Comparison of ENCODE assay signal across 8 cellular contexts in genomic region chr10:79137826-79138225, GRCh38.
DNase-seq lines count a peak whose midpoint lies in the region; ATAC-seq lines count a peak whose summit lies in the region.

No MANE protein-coding gene starts in this region.

- DNase-seq in CD1c-positive myeloid dendritic cell (ENCODE audit: extremely low spot score): peak; percentile 26
- DNase-seq in activated T-cell treated with anti-CD3 and anti-CD28 coated beads, Interleukin-2, amount 50 U/mL, for 1 hour: peak; percentile 28
- peak in 1 of 2 donors; percentile 52 for DNase-seq in left colon
- peak; percentile 75 for DNase-seq in stimulated activated naive CD8-positive, alpha-beta T cell treated with anti-CD3 and anti-CD28 coated beads, Interleukin-15, Interleukin-2, amounts not matched to agents 100 U/mL and 50 U/mL, for 24 hours
- no peak for DNase-seq in NCI-H524 treated with DMSO at 0.1 percent for 48 hours (lab: John Stamatoyannopoulos, UW)
- DNase-seq in iPS-NIHi7 (ENCODE audit: extremely low spot score): no peak

- no peak overlapping the region for H3K4me3 ChIP-seq in HUES6 (ENCODE audit: low read depth, low read length)

- no peak overlapping the region for H3K9ac ChIP-seq in HUES6 (ENCODE audit: low read length)

- intact Hi-C loops in left colon (cut with DNase I, micrococcal nuclease): no loop called here

- H3K27ac ChIP-seq in HUES6 (ENCODE audit: low read depth, low read length): peak overlapping the region; percentile 24; the same call in 1 of the 2 replicates

- ATAC-seq in GM21381 (IDR thresholded peaks at IDR 0.05; ENCODE audit: unreplicated experiment): peak; percentile 91
- peak; percentile 23 for ATAC-seq in left colon
- ATAC-seq in stimulated activated naive CD8-positive, alpha-beta T cell treated with anti-CD3 and anti-CD28 coated beads, Interleukin-15, Interleukin-2, amounts not matched to agents 100 U/mL and 50 U/mL, for 24 hours: peak; percentile 75

- H3K27me3 ChIP-seq in HUES6 (ENCODE audit: control insufficient read depth, insufficient read depth, low read length): no peaks in the 10 kb centered on the region

- H3K36me3 ChIP-seq in HUES6 (ENCODE audit: control insufficient read depth, insufficient read depth, low read length): peaks cover 25% of the 10 kb centered on the region

- peaks cover 70% of the 10 kb centered on the region for H3K4me1 ChIP-seq in HUES6 (ENCODE audit: control insufficient read depth, insufficient read depth, low read length)

- no peaks in the 10 kb centered on the region for H3K9me3 ChIP-seq in HUES6 (ENCODE audit: control insufficient read depth, insufficient read depth, low read depth, low read length)

Comparison
In these comparisons a context has a peak if more than half of its experiments do, and no peak if none do; other contexts are left out.
1. DNase-seq: peak in CD1c-positive myeloid dendritic cell (single experiment), activated T-cell treated with anti-CD3 and anti-CD28 coated beads, Interleukin-2, amount 50 U/mL, for 1 hour (single experiment) and stimulated activated naive CD8-positive, alpha-beta T cell treated with anti-CD3 and anti-CD28 coated beads, Interleukin-15, Interleukin-2, amounts not matched to agents 100 U/mL and 50 U/mL, for 24 hours (single experiment); none in NCI-H524 treated with DMSO at 0.1 percent for 48 hours (single experiment) and iPS-NIHi7 (single experiment).
2. ATAC-seq: peak in every context shown above with its lines; median percentile 91 in GM21381; 75 in stimulated activated naive CD8-positive, alpha-beta T cell treated with anti-CD3 and anti-CD28 coated beads, Interleukin-15, Interleukin-2, amounts not matched to agents 100 U/mL and 50 U/mL, for 24 hours; 23 in left colon.